In the genomic region with DNA sequence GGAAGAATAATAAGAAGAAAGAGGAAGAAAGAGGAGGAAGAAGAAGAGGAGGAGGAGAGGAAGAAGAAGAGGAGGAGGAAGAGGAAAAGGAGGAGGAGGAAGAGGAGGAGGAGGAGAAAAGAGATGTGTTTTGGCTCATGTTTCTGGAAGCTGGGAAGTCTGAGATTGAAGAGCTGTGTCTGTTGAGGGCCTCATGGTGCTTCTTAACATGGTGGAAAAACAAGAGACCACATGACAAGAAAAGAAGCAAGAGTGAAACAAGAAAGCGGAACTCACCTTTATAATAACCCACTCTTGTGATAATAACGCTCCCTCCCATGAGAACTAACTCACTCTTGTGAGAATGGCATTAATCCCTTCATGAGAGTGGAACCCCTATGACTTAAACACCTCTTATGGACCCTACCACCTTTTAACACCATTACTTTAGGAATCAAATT, we compare ENCODE assay signal across 11 cellular contexts. TPM values are rescaled to one million over a fixed set of nuclear protein-coding genes. Genes with fewer than 3 reads are reported as not detected.
A peak's percentile ranks its signal among the peaks of the same experiment; 100 is the strongest.
DNase-seq lines count a peak whose midpoint lies in the region; ATAC-seq and TF ChIP-seq lines count a peak whose summit lies in the region.
"Had no signal": no experiment of that assay in that cellular context is flagged by ENCODE, and none has a peak within 500 bp of the region (broad histone marks: within the 10 kb centered on the region; RNA-seq: fewer than 3 reads in every experiment).

No MANE protein-coding gene starts in this region.

- H4K20me1 ChIP-seq in neural cell (ENCODE audit: insufficient read depth) = no peaks in the 10 kb centered on the region

- no peak for TF ChIP-seq CTCF in neural cell (IDR thresholded peaks at IDR 0.05; ENCODE audit: poor library complexity, severe bottlenecking)

- no peak overlapping the region for H2AFZ ChIP-seq in neural cell (ENCODE audit: low read depth, low read length)

- ATAC-seq in GM18907 (IDR thresholded peaks at IDR 0.05; ENCODE audit: unreplicated experiment) = peak; percentile 52
- ATAC-seq in GM21723 (IDR thresholded peaks at IDR 0.05; ENCODE audit: unreplicated experiment) = peak; percentile 64
- ATAC-seq in HG03378 (IDR thresholded peaks at IDR 0.05; ENCODE audit: unreplicated experiment) = peak; percentile 52
- no peak for ATAC-seq in left lobe of liver
- ATAC-seq: HCT116 had no signal

- no peak overlapping the region for H3K9ac ChIP-seq in neural cell (ENCODE audit: low read length)

- no peaks in the 10 kb centered on the region for H3K9me2 ChIP-seq in neural cell (ENCODE audit: insufficient read depth, low read length)

- no peak for DNase-seq in T-helper 2 cell treated with Interferon-gamma antibody and Interleukin-4, amounts not matched to agents 5 μg/mL and 100 μg/mL, for 36 hours (ENCODE audit: low spot score)
- DNase-seq in left lobe of liver (ENCODE audit: low spot score) = no peak
- no peak for DNase-seq in D341Med (ENCODE audit: low spot score)
- DNase-seq: colonic mucosa; NCI-H1694; stimulated activated CD4-positive, alpha-beta T cell treated with anti-CD3 and anti-CD28 coated beads, Interleukin-4, amount 100 ng/mL, for 24 hours had no signal

- no peaks in the 10 kb centered on the region for H3K27me3 ChIP-seq in neural cell (ENCODE audit: insufficient read depth, low read depth, low read length)
- H3K27me3 ChIP-seq: colonic mucosa had no signal

- no peak overlapping the region for H3K27ac Mint-ChIP-seq in T-helper 2 cell treated with Interferon-gamma antibody and Interleukin-4, amounts not matched to agents 5 μg/mL and 100 μg/mL, for 36 hours

- H3K4me2 ChIP-seq in neural cell (ENCODE audit: low read length) = no peak overlapping the region

- H3F3A ChIP-seq in neural cell (ENCODE audit: insufficient read depth, low read length, poor library complexity, severe bottlenecking) = no peaks in the 10 kb centered on the region

- no peak for TF ChIP-seq EP300 in neural cell (conservative IDR thresholded peaks at IDR 0.05; ENCODE audit: poor library complexity, severe bottlenecking)

- H3K36me3 Mint-ChIP-seq in T-helper 2 cell treated with Interferon-gamma antibody and Interleukin-4, amounts not matched to agents 5 μg/mL and 100 μg/mL, for 36 hours (ENCODE audit: low read depth) = no peaks in the 10 kb centered on the region

- peaks cover 10% of the 10 kb centered on the region for H3K4me1 Mint-ChIP-seq in T-helper 2 cell treated with Interferon-gamma antibody and Interleukin-4, amounts not matched to agents 5 μg/mL and 100 μg/mL, for 36 hours (ENCODE audit: low read depth)

- H3K4me3 Mint-ChIP-seq in T-helper 2 cell treated with Interferon-gamma antibody and Interleukin-4, amounts not matched to agents 5 μg/mL and 100 μg/mL, for 36 hours = no peak overlapping the region

- no peaks in the 10 kb centered on the region for H3K79me2 ChIP-seq in neural cell (replicated peaks; ENCODE audit: insufficient read depth, low read length)

- no peak overlapping the region for H3K4me3 ChIP-seq in neural cell (ENCODE audit: low read length)
- H3K4me3 ChIP-seq: colonic mucosa had no signal

- no peaks in the 10 kb centered on the region for H3K9me3 Mint-ChIP-seq in T-helper 2 cell treated with Interferon-gamma antibody and Interleukin-4, amounts not matched to agents 5 μg/mL and 100 μg/mL, for 36 hours

- TF ChIP-seq RAD21 in neural cell (conservative IDR thresholded peaks at IDR 0.05) = no peak

- H3K9me3 ChIP-seq in neural cell (ENCODE audit: low read length) = no peaks in the 10 kb centered on the region
- H3K9me3 ChIP-seq: colonic mucosa had no signal

- H3K36me3 ChIP-seq in neural cell (ENCODE audit: insufficient read depth, low read length) = no peaks in the 10 kb centered on the region
- H3K36me3 ChIP-seq: colonic mucosa had no signal

- H3K27me3 Mint-ChIP-seq in T-helper 2 cell treated with Interferon-gamma antibody and Interleukin-4, amounts not matched to agents 5 μg/mL and 100 μg/mL, for 36 hours (ENCODE audit: low read depth) = peaks cover 7% of the 10 kb centered on the region

- H3K27ac ChIP-seq in neural cell (ENCODE audit: low read length) = peak overlapping the region; percentile 51
- H3K27ac ChIP-seq: colonic mucosa had no signal

TF ChIP-seq in neural cell, 6 proteins besides CTCF, POLR2A, EP300 and RAD21:
- TF ChIP-seq MXI1 (conservative IDR thresholded peaks at IDR 0.05; ENCODE audit: poor library complexity, severe bottlenecking) (no peak), SMC3 (conservative IDR thresholded peaks at IDR 0.05; ENCODE audit: poor library complexity) (no peak), TAF1 (IDR thresholded peaks at IDR 0.05; ENCODE audit: low read depth) (no peak), EZH2 (IDR thresholded peaks at IDR 0.05; ENCODE audit: borderline replicate concordance, insufficient read depth, low read length, poor library complexity, severe bottlenecking) (no peak), POLR2AphosphoS5 (IDR thresholded peaks at IDR 0.05) (no peak)
- TF ChIP-seq, protein P1, sequence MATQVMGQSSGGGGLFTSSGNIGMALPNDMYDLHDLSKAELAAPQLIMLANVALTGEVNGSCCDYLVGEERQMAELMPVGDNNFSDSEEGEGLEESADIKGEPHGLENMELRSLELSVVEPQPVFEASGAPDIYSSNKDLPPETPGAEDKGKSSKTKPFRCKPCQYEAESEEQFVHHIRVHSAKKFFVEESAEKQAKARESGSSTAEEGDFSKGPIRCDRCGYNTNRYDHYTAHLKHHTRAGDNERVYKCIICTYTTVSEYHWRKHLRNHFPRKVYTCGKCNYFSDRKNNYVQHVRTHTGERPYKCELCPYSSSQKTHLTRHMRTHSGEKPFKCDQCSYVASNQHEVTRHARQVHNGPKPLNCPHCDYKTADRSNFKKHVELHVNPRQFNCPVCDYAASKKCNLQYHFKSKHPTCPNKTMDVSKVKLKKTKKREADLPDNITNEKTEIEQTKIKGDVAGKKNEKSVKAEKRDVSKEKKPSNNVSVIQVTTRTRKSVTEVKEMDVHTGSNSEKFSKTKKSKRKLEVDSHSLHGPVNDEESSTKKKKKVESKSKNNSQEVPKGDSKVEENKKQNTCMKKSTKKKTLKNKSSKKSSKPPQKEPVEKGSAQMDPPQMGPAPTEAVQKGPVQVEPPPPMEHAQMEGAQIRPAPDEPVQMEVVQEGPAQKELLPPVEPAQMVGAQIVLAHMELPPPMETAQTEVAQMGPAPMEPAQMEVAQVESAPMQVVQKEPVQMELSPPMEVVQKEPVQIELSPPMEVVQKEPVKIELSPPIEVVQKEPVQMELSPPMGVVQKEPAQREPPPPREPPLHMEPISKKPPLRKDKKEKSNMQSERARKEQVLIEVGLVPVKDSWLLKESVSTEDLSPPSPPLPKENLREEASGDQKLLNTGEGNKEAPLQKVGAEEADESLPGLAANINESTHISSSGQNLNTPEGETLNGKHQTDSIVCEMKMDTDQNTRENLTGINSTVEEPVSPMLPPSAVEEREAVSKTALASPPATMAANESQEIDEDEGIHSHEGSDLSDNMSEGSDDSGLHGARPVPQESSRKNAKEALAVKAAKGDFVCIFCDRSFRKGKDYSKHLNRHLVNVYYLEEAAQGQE (IDR thresholded peaks at IDR 0.05; ENCODE audit: borderline replicate concordance) = no peak

RNA-seq across cellular contexts. Expression of a gene that starts 36.1 kb away (rescaled TPM):
- 47.6 and 48.7 TPM in 2 replicates for polyA plus RNA-seq in neural cell
- polyA minus RNA-seq in neural cell = 185 and 191 TPM in 2 replicates
- total RNA-seq in left lobe of liver = 8.0 TPM
